ENCODE assay signal across 33 cellular contexts in genomic region chr2:229060147-229060546, GRCh38.
"Had no signal": no experiment of that assay in that cellular context is flagged by ENCODE, and none has a peak within 500 bp of the region (broad histone marks: within the 10 kb centered on the region; RNA-seq: fewer than 3 reads in every experiment).

No MANE protein-coding gene starts in this region.

- H3K27ac ChIP-seq: adrenal gland, ascending aorta, body of pancreas, brain microvascular endothelial cell, breast epithelium, cardiac muscle cell had no signal

- ATAC-seq: activated naive CD4-positive, alpha-beta T cell treated with anti-CD3 and anti-CD28 coated beads, Interleukin-2, amount 50 U/mL, for 72 hours; activated naive CD8-positive, alpha-beta T cell treated with anti-CD3 and anti-CD28 coated beads, Interleukin-2, amount 50 U/mL, for 24 hours; activated T-cell treated with anti-CD3 and anti-CD28 coated beads, Interleukin-2, amount 50 U/mL, for 4 hours; activated T-cell treated with anti-CD3 and anti-CD28 coated beads, Interleukin-2, amount 50 U/mL, for 72 hours; activated T-helper 17 cell treated with anti-CD3 and anti-CD28 coated beads, Interleukin-2, amount 50 U/mL, for 72 hours; body of pancreas had no signal

- H3K4me3 ChIP-seq: adrenal gland, ascending aorta, body of pancreas, breast epithelium, cardiac muscle cell had no signal

- H3K27me3 ChIP-seq: adrenal gland, ascending aorta, body of pancreas, brain microvascular endothelial cell, breast epithelium, cardiac muscle cell had no signal

- H3K36me3 ChIP-seq: adrenal gland, ascending aorta, brain microvascular endothelial cell, breast epithelium, cardiac muscle cell had no signal

- DNase-seq: activated effector memory CD4-positive, alpha-beta T cell treated with anti-CD3 and anti-CD28 coated beads, Interleukin-2, amount 50 U/mL, for 16 hours; activated effector memory CD4-positive, alpha-beta T cell treated with Interleukin-2 at 50 U/mL for 16 hours; activated gamma-delta T cell; activated gamma-delta T cell treated with Interleukin-2 at 50 U/mL for 16 hours; activated naive CD4-positive, alpha-beta T cell; activated naive CD4-positive, alpha-beta T cell treated with anti-CD3 and anti-CD28 coated beads for 36 hours; activated naive CD4-positive, alpha-beta T cell treated with anti-CD3 and anti-CD28 coated beads, Interleukin-2, amount 10 ng/mL, durations not matched to agents 7 days and 5 days; activated naive CD4-positive, alpha-beta T cell treated with anti-CD3 and anti-CD28 coated beads, Interleukin-2, amount 50 U/mL, for 16 hours; activated naive CD4-positive, alpha-beta T cell treated with Interleukin-2 at 50 U/mL for 16 hours; activated naive CD8-positive, alpha-beta T cell treated with anti-CD3 and anti-CD28 coated beads for 36 hours; activated naive CD8-positive, alpha-beta T cell treated with anti-CD3 and anti-CD28 coated beads, Interleukin-2, amount 10 ng/mL, durations not matched to agents 7 days and 5 days; activated naive CD8-positive, alpha-beta T cell treated with anti-CD3 and anti-CD28 coated beads, Interleukin-2, amount 50 U/mL, for 24 hours; activated T-cell treated with anti-CD3 and anti-CD28 coated beads, Interleukin-2, amount 50 U/mL, for 24 hours; activated T-cell treated with anti-CD3 and anti-CD28 coated beads, Interleukin-2, amount 50 U/mL, for 4 hours; activated T-cell treated with anti-CD3 and anti-CD28 coated beads, Interleukin-2, amount 50 U/mL, for 48 hours; activated T-cell treated with anti-CD3 and anti-CD28 coated beads, Interleukin-2, amount 50 U/mL, for 72 hours; adrenal gland; amniotic stem cell; amygdala; anterior cingulate cortex; aorta; body of pancreas; brain microvascular endothelial cell; caudate nucleus; central memory CD4-positive, alpha-beta T cell; cerebellar nuclear complex had no signal

- H3K9me3 ChIP-seq: adrenal gland, ascending aorta, body of pancreas, breast epithelium had no signal

- FAIRE-seq: astrocyte, bronchial epithelial cell had no signal

- H3K4me1 ChIP-seq: breast epithelium had no signal
